16 cellular contexts compared by ENCODE assay signal in genomic region chr12:128863957-128864356, GRCh38. TPM values are rescaled to one million over a fixed set of nuclear protein-coding genes. Genes with fewer than 3 reads are reported as not detected.
"Had no signal": no experiment of that assay in that cellular context is flagged by ENCODE, and none has a peak within 500 bp of the region (broad histone marks: within the 10 kb centered on the region; RNA-seq: fewer than 3 reads in every experiment).

No MANE protein-coding gene starts in this region.

- DNase-seq: activated CD4-positive, alpha-beta T cell treated with anti-CD3 and anti-CD28 coated beads, Interleukin-2, amount 10 ng/mL, durations not matched to agents 7 days and 5 days; activated CD8-positive, alpha-beta memory T cell treated with anti-CD3 and anti-CD28 coated beads, Interleukin-2, amount 50 U/mL, for 4 hours; activated naive CD4-positive, alpha-beta T cell treated with anti-CD3 and anti-CD28 coated beads, Interleukin-2, amount 50 U/mL, for 16 hours; activated T-cell treated with anti-CD3 and anti-CD28 coated beads, Interleukin-2, amount 50 U/mL, for 4 hours; erythroblast; kidney; mesendoderm; naive thymus-derived CD4-positive, alpha-beta T cell; retina; stimulated activated CD4-positive, alpha-beta T cell treated with anti-CD3 and anti-CD28 coated beads, Interleukin-2, amount 100 ng/mL, for 24 hours; stimulated activated naive CD8-positive, alpha-beta T cell treated with anti-CD3 and anti-CD28 coated beads, Interleukin-15, Interleukin-2, amounts not matched to agents 100 U/mL and 50 U/mL, for 24 hours; T-helper 1 cell; T-helper 9 cell had no signal

- H3K4me1 ChIP-seq: ascending aorta, upper lobe of left lung had no signal

- H3K9me3 ChIP-seq: ascending aorta, upper lobe of left lung had no signal

- H3K36me3 Mint-ChIP-seq: naive thymus-derived CD4-positive, alpha-beta T cell had no signal

- H3K27ac Mint-ChIP-seq: activated CD4-positive, alpha-beta T cell treated with anti-CD3 and anti-CD28 coated beads, Interleukin-2, amount 10 ng/mL, durations not matched to agents 7 days and 5 days; naive thymus-derived CD4-positive, alpha-beta T cell had no signal

- H3K4me3 ChIP-seq: ascending aorta, coronary artery, upper lobe of left lung had no signal

- H3K27me3 Mint-ChIP-seq: activated CD4-positive, alpha-beta T cell treated with anti-CD3 and anti-CD28 coated beads, Interleukin-2, amount 10 ng/mL, durations not matched to agents 7 days and 5 days had no signal

- H3K4me3 Mint-ChIP-seq: activated CD4-positive, alpha-beta T cell treated with anti-CD3 and anti-CD28 coated beads, Interleukin-2, amount 10 ng/mL, durations not matched to agents 7 days and 5 days; activated T-cell treated with anti-CD3 and anti-CD28 coated beads, Interleukin-2, amount 50 U/mL, for 4 hours; naive thymus-derived CD4-positive, alpha-beta T cell had no signal

- H3K4me1 Mint-ChIP-seq: activated CD4-positive, alpha-beta T cell treated with anti-CD3 and anti-CD28 coated beads, Interleukin-2, amount 10 ng/mL, durations not matched to agents 7 days and 5 days had no signal

- H3K27me3 ChIP-seq: ascending aorta, upper lobe of left lung had no signal

- H3K9me3 Mint-ChIP-seq: activated CD4-positive, alpha-beta T cell treated with anti-CD3 and anti-CD28 coated beads, Interleukin-2, amount 10 ng/mL, durations not matched to agents 7 days and 5 days; activated T-cell treated with anti-CD3 and anti-CD28 coated beads, Interleukin-2, amount 50 U/mL, for 4 hours had no signal

- H3K27ac ChIP-seq: ascending aorta, coronary artery, upper lobe of left lung had no signal

- ATAC-seq: activated T-cell treated with anti-CD3 and anti-CD28 coated beads, Interleukin-2, amount 50 U/mL, for 4 hours; naive thymus-derived CD4-positive, alpha-beta T cell; stimulated activated naive CD8-positive, alpha-beta T cell treated with anti-CD3 and anti-CD28 coated beads, Interleukin-15, Interleukin-2, amounts not matched to agents 100 U/mL and 50 U/mL, for 24 hours had no signal

- H3K36me3 ChIP-seq: ascending aorta, upper lobe of left lung had no signal

RNA-seq across cellular contexts. Expression of gene GLT1D1, which starts 10.7 kb away (rescaled TPM):
- polyA plus RNA-seq: naive thymus-derived CD4-positive, alpha-beta T cell had no signal
